ENCODE assay signal across 1 cellular context in genomic region chr10:68560201-68560915, GRCh38.
TF ChIP-seq lines count a peak whose summit lies in the region.

TSS of gene TET1 (plus strand) at chr10:68560337. CDS start at chr10:68572339, 12,002 bp downstream.

TF ChIP-seq in HepG2, 621 proteins besides CTCF, POLR2A, EP300 and RAD21 (continued from another document and continues in another):
- no peak; the same call in 1 of the 2 replicates for TF ChIP-seq ZNF275 (CRISPR knock-in tag; IDR thresholded peaks at IDR 0.05; ENCODE audit: borderline replicate concordance)
- TF ChIP-seq HMG20B (CRISPR knock-in tag; conservative IDR thresholded peaks at IDR 0.05), result 0 out of 2 replicates have a peak, but pooled peaks have one; percentile 13
- TF ChIP-seq KLF13 (CRISPR knock-in tag; IDR thresholded peaks at IDR 0.05), result no peak
- no peak for TF ChIP-seq ZFP1 (CRISPR knock-in tag; IDR thresholded peaks at IDR 0.05)
- TF ChIP-seq ZNF326 (CRISPR knock-in tag; IDR thresholded peaks at IDR 0.05; ENCODE audit: borderline replicate concordance), result no peak
- TF ChIP-seq, protein P1, sequence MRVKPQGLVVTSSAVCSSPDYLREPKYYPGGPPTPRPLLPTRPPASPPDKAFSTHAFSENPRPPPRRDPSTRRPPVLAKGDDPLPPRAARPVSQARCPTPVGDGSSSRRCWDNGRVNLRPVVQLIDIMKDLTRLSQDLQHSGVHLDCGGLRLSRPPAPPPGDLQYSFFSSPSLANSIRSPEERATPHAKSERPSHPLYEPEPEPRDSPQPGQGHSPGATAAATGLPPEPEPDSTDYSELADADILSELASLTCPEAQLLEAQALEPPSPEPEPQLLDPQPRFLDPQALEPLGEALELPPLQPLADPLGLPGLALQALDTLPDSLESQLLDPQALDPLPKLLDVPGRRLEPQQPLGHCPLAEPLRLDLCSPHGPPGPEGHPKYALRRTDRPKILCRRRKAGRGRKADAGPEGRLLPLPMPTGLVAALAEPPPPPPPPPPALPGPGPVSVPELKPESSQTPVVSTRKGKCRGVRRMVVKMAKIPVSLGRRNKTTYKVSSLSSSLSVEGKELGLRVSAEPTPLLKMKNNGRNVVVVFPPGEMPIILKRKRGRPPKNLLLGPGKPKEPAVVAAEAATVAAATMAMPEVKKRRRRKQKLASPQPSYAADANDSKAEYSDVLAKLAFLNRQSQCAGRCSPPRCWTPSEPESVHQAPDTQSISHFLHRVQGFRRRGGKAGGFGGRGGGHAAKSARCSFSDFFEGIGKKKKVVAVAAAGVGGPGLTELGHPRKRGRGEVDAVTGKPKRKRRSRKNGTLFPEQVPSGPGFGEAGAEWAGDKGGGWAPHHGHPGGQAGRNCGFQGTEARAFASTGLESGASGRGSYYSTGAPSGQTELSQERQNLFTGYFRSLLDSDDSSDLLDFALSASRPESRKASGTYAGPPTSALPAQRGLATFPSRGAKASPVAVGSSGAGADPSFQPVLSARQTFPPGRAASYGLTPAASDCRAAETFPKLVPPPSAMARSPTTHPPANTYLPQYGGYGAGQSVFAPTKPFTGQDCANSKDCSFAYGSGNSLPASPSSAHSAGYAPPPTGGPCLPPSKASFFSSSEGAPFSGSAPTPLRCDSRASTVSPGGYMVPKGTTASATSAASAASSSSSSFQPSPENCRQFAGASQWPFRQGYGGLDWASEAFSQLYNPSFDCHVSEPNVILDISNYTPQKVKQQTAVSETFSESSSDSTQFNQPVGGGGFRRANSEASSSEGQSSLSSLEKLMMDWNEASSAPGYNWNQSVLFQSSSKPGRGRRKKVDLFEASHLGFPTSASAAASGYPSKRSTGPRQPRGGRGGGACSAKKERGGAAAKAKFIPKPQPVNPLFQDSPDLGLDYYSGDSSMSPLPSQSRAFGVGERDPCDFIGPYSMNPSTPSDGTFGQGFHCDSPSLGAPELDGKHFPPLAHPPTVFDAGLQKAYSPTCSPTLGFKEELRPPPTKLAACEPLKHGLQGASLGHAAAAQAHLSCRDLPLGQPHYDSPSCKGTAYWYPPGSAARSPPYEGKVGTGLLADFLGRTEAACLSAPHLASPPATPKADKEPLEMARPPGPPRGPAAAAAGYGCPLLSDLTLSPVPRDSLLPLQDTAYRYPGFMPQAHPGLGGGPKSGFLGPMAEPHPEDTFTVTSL (CRISPR knock-in tag; IDR thresholded peaks at IDR 0.05; ENCODE audit: borderline replicate concordance), result no peak
- TF ChIP-seq ESRRA (CRISPR knock-in tag; IDR thresholded peaks at IDR 0.05; ENCODE audit: low read depth), result 0 out of 2 replicates have a peak, but pooled peaks have one; percentile 22
- no peak for TF ChIP-seq HCFC1 (IDR thresholded peaks at IDR 0.05; ENCODE audit: low read depth, low read length)
- no peak for TF ChIP-seq SOX6 (IDR thresholded peaks at IDR 0.05)
- peak; percentile 69 for TF ChIP-seq SOX6 (CRISPR knock-in tag; IDR thresholded peaks at IDR 0.05)
- TF ChIP-seq RBFOX2 (IDR thresholded peaks at IDR 0.05; ENCODE audit: low read depth, low read length), result peak; percentile 81
- peak; percentile 73; the same call in 1 of the 2 replicates for TF ChIP-seq ERF (CRISPR knock-in tag; IDR thresholded peaks at IDR 0.05)
- no peak for TF ChIP-seq MBNL3 (CRISPR knock-in tag; conservative IDR thresholded peaks at IDR 0.05)
- no peak for TF ChIP-seq ATAD3A (CRISPR knock-in tag; IDR thresholded peaks at IDR 0.05)
- 0 out of 2 replicates have a peak, but pooled peaks have one; percentile 50 for TF ChIP-seq ZNF563 (CRISPR knock-in tag; IDR thresholded peaks at IDR 0.05)
- TF ChIP-seq YEATS2 (CRISPR knock-in tag; IDR thresholded peaks at IDR 0.05; ENCODE audit: borderline replicate concordance), result 0 out of 2 replicates have a peak, but pooled peaks have one; percentile 36
- TF ChIP-seq TCF7L2 (IDR thresholded peaks at IDR 0.05; ENCODE audit: low read depth, low read length), result no peak
- TF ChIP-seq NFIB (CRISPR knock-in tag; IDR thresholded peaks at IDR 0.05; ENCODE audit: borderline replicate concordance), result no peak
- peak; percentile 40 for TF ChIP-seq RARA (CRISPR knock-in tag; IDR thresholded peaks at IDR 0.05)
- TF ChIP-seq, protein P2, sequence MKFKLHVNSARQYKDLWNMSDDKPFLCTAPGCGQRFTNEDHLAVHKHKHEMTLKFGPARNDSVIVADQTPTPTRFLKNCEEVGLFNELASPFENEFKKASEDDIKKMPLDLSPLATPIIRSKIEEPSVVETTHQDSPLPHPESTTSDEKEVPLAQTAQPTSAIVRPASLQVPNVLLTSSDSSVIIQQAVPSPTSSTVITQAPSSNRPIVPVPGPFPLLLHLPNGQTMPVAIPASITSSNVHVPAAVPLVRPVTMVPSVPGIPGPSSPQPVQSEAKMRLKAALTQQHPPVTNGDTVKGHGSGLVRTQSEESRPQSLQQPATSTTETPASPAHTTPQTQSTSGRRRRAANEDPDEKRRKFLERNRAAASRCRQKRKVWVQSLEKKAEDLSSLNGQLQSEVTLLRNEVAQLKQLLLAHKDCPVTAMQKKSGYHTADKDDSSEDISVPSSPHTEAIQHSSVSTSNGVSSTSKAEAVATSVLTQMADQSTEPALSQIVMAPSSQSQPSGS (CRISPR knock-in tag; IDR thresholded peaks at IDR 0.05), result no peak
- peak; percentile 53; the same call in 1 of the 2 replicates for TF ChIP-seq BCL6 (CRISPR knock-in tag; IDR thresholded peaks at IDR 0.05)
- peak; percentile 68; the same call in 1 of the 2 replicates for TF ChIP-seq ZNF605 (CRISPR knock-in tag; IDR thresholded peaks at IDR 0.05)
- peak; percentile 41; the same call in 1 of the 2 replicates for TF ChIP-seq PAXIP1 (CRISPR knock-in tag; conservative IDR thresholded peaks at IDR 0.05)
- no peak for TF ChIP-seq ZNF34 (CRISPR knock-in tag; IDR thresholded peaks at IDR 0.05; ENCODE audit: borderline replicate concordance)
- no peak; the same call in 1 of the 2 replicates for TF ChIP-seq ZNF503 (CRISPR knock-in tag; IDR thresholded peaks at IDR 0.05)
- no peak for TF ChIP-seq NONO (IDR thresholded peaks at IDR 0.05)
- peak; percentile 77 for TF ChIP-seq NONO (CRISPR knock-in tag; conservative IDR thresholded peaks at IDR 0.05)
- no peak for TF ChIP-seq ELK4 (CRISPR knock-in tag; IDR thresholded peaks at IDR 0.05; ENCODE audit: borderline replicate concordance)
- TF ChIP-seq MAF1 (CRISPR knock-in tag; IDR thresholded peaks at IDR 0.05; ENCODE audit: borderline replicate concordance), result 0 out of 2 replicates have a peak, but pooled peaks have one; percentile 26
- no peak for TF ChIP-seq ZNF432 (CRISPR knock-in tag; IDR thresholded peaks at IDR 0.05; ENCODE audit: borderline replicate concordance)
- TF ChIP-seq NR2F2 (IDR thresholded peaks at IDR 0.05; ENCODE audit: borderline replicate concordance, low read depth), result no peak
- TF ChIP-seq GABPA (IDR thresholded peaks at IDR 0.05; ENCODE audit: low read depth, low read length), result no peak
- no peak for TF ChIP-seq GABPA (CRISPR knock-in tag; IDR thresholded peaks at IDR 0.05; ENCODE audit: low read depth)
- TF ChIP-seq ATF7 (IDR thresholded peaks at IDR 0.05), result no peak
- no peak; the same call in 1 of the 2 replicates for TF ChIP-seq ATF7 (CRISPR knock-in tag; IDR thresholded peaks at IDR 0.05)
- TF ChIP-seq GMEB2 (CRISPR knock-in tag; IDR thresholded peaks at IDR 0.05; ENCODE audit: low read depth), result no peak
- no peak; the same call in 1 of the 2 replicates for TF ChIP-seq NFATC3 (CRISPR knock-in tag; IDR thresholded peaks at IDR 0.05)
- 0 out of 2 replicates have a peak, but pooled peaks have one; percentile 40 for TF ChIP-seq ZNF274 (CRISPR knock-in tag; IDR thresholded peaks at IDR 0.05)
- no peak for TF ChIP-seq KLF15 (CRISPR knock-in tag; IDR thresholded peaks at IDR 0.05; ENCODE audit: borderline replicate concordance)
- no peak for TF ChIP-seq GTF3A (CRISPR knock-in tag; conservative IDR thresholded peaks at IDR 0.05)
- no peak for TF ChIP-seq ZNF589 (CRISPR knock-in tag; conservative IDR thresholded peaks at IDR 0.05)
- TF ChIP-seq ASH2L (IDR thresholded peaks at IDR 0.05; ENCODE audit: insufficient read length, low read depth, low read length), result peak; percentile 71
- TF ChIP-seq PLRG1 (conservative IDR thresholded peaks at IDR 0.05), result no peak
